8 cellular contexts compared by ENCODE assay signal in the genomic region with DNA sequence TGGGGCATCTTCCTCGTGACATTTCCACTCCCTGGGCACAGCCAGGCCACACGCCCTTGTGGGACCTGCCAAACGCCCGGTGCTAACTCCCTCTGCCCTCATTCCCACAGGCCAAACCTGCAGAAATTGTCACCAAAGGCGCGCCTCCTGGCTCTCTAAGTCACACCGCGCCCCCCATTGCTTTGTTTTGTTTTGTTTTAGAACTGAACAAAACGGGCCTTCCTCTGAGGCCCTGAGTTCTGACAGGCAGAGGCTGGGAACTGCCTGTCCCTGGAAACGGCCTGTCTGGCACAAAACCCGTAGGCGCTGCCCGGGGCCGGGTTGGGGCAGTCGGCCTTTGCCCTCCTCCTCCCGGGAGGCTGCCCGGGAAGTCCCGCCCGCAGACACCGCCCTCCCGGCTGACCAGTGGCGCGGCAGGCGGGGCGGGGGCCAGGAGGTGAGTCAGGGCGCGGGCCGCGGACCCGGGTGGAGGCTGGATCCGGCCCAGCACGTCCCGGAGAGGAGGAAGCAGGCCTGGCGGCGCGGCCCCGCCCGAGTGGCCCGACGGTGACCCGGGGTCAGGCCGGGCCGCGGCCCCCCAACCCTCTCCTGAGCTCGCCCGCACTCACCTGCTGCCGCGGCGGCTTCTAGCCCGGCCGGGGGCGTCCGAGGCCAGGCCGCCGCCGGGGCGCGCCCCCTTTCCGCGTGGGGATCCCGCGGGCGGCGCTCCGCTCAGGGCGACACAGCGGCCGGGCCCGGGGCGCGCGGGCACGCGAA. TPM values are rescaled to one million over a fixed set of nuclear protein-coding genes. Genes with fewer than 3 reads are reported as not detected.
DNase-seq lines count a peak whose midpoint lies in the region; ATAC-seq and TF ChIP-seq lines count a peak whose summit lies in the region.

No MANE protein-coding gene starts in this region.

- peaks cover 5% of the 10 kb centered on the region for H3K36me3 ChIP-seq in SJCRH30

- no peaks in the 10 kb centered on the region for H3K27me3 ChIP-seq in AG04450 (ENCODE audit: control insufficient read depth, insufficient read depth, low read length)
- no peaks in the 10 kb centered on the region for H3K27me3 ChIP-seq in SJCRH30

- no peak for DNase-seq in AG04450 (ENCODE audit: low read depth, low spot score)
- DNase-seq in SJCRH30: peak; percentile 34 to 43
- peak; percentile 77 for DNase-seq in amniotic epithelial cell (ENCODE audit: low read depth)
- peak; percentile 97 for DNase-seq in Right ventricle myocardium superior
- peak; percentile 81 for DNase-seq in omental fat pad (ENCODE audit: low spot score)
- DNase-seq in NCI-H2107 treated with DMSO at 0.1 percent for 48 hours (lab: John Stamatoyannopoulos, UW; ENCODE audit: unreplicated experiment): no peak

- H3K4me1 ChIP-seq in SJCRH30: peaks cover 34% of the 10 kb centered on the region

- H3K9me3 ChIP-seq in AG04450 (ENCODE audit: control insufficient read depth, insufficient read depth, low read length) (no peaks in the 10 kb centered on the region; the same call in 1 of the 2 replicates), SJCRH30 (replicated peaks) (no peaks in the 10 kb centered on the region)

- POLR2A ChIA-PET in AG04450 (lab: Yijun Ruan, JAX): interaction anchor here (0.9 kb wide), 1 partner anchor 13 kb away, joined by 3 read pairs; no protein-coding TSS in a partner anchor

- TF ChIP-seq CTCF in AG04450 (IDR thresholded peaks at IDR 0.05; ENCODE audit: low read depth, low read length) (no peak), omental fat pad (IDR thresholded peaks at IDR 0.05) (no peak)

- peak overlapping the region; percentile 71 for H3K4me3 ChIP-seq in AG04450 (ENCODE audit: low read depth, low read length)
- peak overlapping the region; percentile 91 for H3K4me3 ChIP-seq in SJCRH30

- ATAC-seq in HG03097 (IDR thresholded peaks at IDR 0.05; ENCODE audit: low FRiP score, unreplicated experiment) (peak; percentile 22), Right ventricle myocardium superior (ENCODE audit: poor library complexity) (peak; percentile 89), omental fat pad (ENCODE audit: low FRiP score) (peak; percentile 86)

- TF ChIP-seq POLR2A in GM18526 (IDR thresholded peaks at IDR 0.05; ENCODE audit: extremely low read depth, insufficient read length): peak; percentile 39

- CTCF ChIA-PET in AG04450 (lab: Charles Lee): interaction anchor here (1.0 to 3.1 kb wide), 2 partner anchors 13 to 30 kb away, joined by 4 to 12 read pairs; no protein-coding TSS in a partner anchor

- H3K27ac ChIP-seq in AG04450 (ENCODE audit: low read depth, low read length): peak overlapping the region; percentile 83
- peak overlapping the region; percentile 56 for H3K27ac ChIP-seq in SJCRH30

- intact Hi-C loops in Right ventricle myocardium superior (cut with DNase I): no loop called here

RNA-seq across cellular contexts. Expression of a gene that starts 0.5 kb away (rescaled TPM):
- 24.5 and 33.2 TPM in 2 replicates for polyA plus RNA-seq in AG04450 (2011; rRNA removed)
- 32.9 and 43.8 TPM in 2 replicates for polyA minus RNA-seq in AG04450 (2011; rRNA and poly(A)+ RNA removed)
- 67.3 TPM in 2 replicates for total RNA-seq in SJCRH30 (2014; rRNA removed; shearing (Covaris generic))
- total RNA-seq in Right ventricle myocardium superior: 117 TPM
- total RNA-seq in omental fat pad: 100 to 1,000 TPM; 302 to 509 (median 347) TPM

RNA-seq across cellular contexts. Expression of a gene that starts 38.6 kb away (rescaled TPM):
- 12.6 and 15.5 TPM in 2 replicates for polyA plus RNA-seq in AG04450 (2011; rRNA removed)
- 8.6 and 8.7 TPM in 2 replicates for polyA minus RNA-seq in AG04450 (2011; rRNA and poly(A)+ RNA removed)
- 4.3 and 4.7 TPM in 2 replicates for total RNA-seq in SJCRH30 (2014; rRNA removed; shearing (Covaris generic))
- 12.2 TPM for total RNA-seq in Right ventricle myocardium superior
- 10 to 100 TPM in 2 of 4 donors, 1 to 10 TPM in 2; 6.7 to 12.8 (median 9.4) TPM for total RNA-seq in omental fat pad

RNA-seq across cellular contexts. Expression of a gene that starts 49.6 kb away (rescaled TPM):
- polyA plus RNA-seq in AG04450 (2011; rRNA removed): 26.7 and 29.3 TPM in 2 replicates
- 45.0 and 50.8 TPM in 2 replicates for polyA minus RNA-seq in AG04450 (2011; rRNA and poly(A)+ RNA removed)
- 27.2 and 28.1 TPM in 2 replicates for total RNA-seq in SJCRH30 (2014; rRNA removed; shearing (Covaris generic))
- total RNA-seq in Right ventricle myocardium superior: 30.6 TPM
- 10 to 100 TPM; 31.3 to 75.7 (median 51.4) TPM for total RNA-seq in omental fat pad

RNA-seq across cellular contexts. Expression of a gene that starts 54.6 kb away (rescaled TPM):
- polyA plus RNA-seq in AG04450 (2011; rRNA removed): 29.6 and 31.8 TPM in 2 replicates
- polyA minus RNA-seq in AG04450 (2011; rRNA and poly(A)+ RNA removed): 31.5 and 35.0 TPM in 2 replicates
- total RNA-seq in SJCRH30 (2014; rRNA removed; shearing (Covaris generic)): 25.9 and 26.5 TPM in 2 replicates
- total RNA-seq in Right ventricle myocardium superior: 17.2 TPM
- 100 to 1,000 TPM in 1 of 4 donors, 10 to 100 TPM in 3; 61.9 to 130 (median 66.3) TPM for total RNA-seq in omental fat pad

Comparison
In these comparisons a context has a peak if more than half of its experiments do, and no peak if none do; other contexts are left out.
1. DNase-seq: peak in SJCRH30 (2 of 2), amniotic epithelial cell (single experiment), Right ventricle myocardium superior (single experiment) and omental fat pad (single experiment); none in AG04450 (single experiment) and NCI-H2107 treated with DMSO at 0.1 percent for 48 hours (single experiment).
2. ATAC-seq: peak in every context shown above with its lines; median percentile 89 in Right ventricle myocardium superior; 86 in omental fat pad; 22 in HG03097.